ENCODE assay signal across 23 cellular contexts in the genomic region with DNA sequence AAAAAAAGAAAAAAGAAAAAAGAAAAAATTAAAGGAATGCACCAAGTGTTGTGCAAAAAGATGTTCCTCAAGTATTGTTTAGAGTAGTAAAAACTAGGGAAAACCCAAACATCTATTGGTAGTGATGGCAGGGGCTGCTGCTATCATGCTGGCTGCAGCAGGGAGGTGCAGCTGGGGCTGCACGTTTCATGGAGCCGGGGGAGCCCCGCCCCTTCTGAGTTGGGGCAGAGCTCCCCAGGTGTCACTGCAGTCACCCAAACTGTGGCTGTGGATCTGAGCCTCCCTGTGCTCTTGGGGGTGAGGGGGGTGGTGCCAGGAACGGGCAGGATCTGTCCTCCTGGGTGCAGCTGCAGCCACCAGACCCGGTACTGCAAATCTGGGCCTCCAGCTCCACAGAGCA. TPM values are rescaled to one million over a fixed set of nuclear protein-coding genes. Genes with fewer than 3 reads are reported as not detected.
DNase-seq lines count a peak whose midpoint lies in the region; ATAC-seq and TF ChIP-seq lines count a peak whose summit lies in the region.
"Had no signal": no experiment of that assay in that cellular context is flagged by ENCODE, and none has a peak within 500 bp of the region (broad histone marks: within the 10 kb centered on the region; RNA-seq: fewer than 3 reads in every experiment).

No MANE protein-coding gene starts in this region.

- no peak for TF ChIP-seq CTCF in IMR-90 (conservative IDR thresholded peaks at IDR 0.05; ENCODE audit: low read depth, low read length)
- TF ChIP-seq CTCF in dorsolateral prefrontal cortex (IDR thresholded peaks at IDR 0.05 in 54 of 56, conservative IDR thresholded peaks at IDR 0.05 in 2 of 56; ENCODE audit: low read depth in 1 of 56, partially characterized antibody in 56 of 56): no peak

- no peak overlapping the region for H2BK12ac ChIP-seq in neuronal stem cell (ENCODE audit: low read length)

- H3K9ac ChIP-seq in IMR-90 (ENCODE audit: low read depth, low read length) (no peak overlapping the region), neuronal stem cell (ENCODE audit: low read depth, low read length, poor library complexity) (no peak overlapping the region)

- TF ChIP-seq POLR2A in IMR-90 (IDR thresholded peaks at IDR 0.05; ENCODE audit: low read depth, low read length): no peak

- H3K4me3 ChIP-seq in IMR-90 (ENCODE audit: insufficient read depth, low read depth, low read length) (no peak overlapping the region), dorsolateral prefrontal cortex (no peak overlapping the region), neuronal stem cell (ENCODE audit: low read length in 2 of 2) (no peak overlapping the region)
- H3K4me3 ChIP-seq: HAP-1 had no signal

- H3K14ac ChIP-seq in IMR-90 (replicated peaks; ENCODE audit: low read depth, low read length): no peak overlapping the region
- H3K14ac ChIP-seq in neuronal stem cell (ENCODE audit: low read length): no peak overlapping the region

- intact Hi-C loops in IMR-90 (cut with micrococcal nuclease) (loop anchor here (2.0 kb wide), 1 partner anchor 160 kb away; a partner anchor contains a TSS), dorsolateral prefrontal cortex (cut with DNase I) (loop anchor here (5.0 to 10.0 kb wide), 3 partner anchors 33 to 277 kb away; a partner anchor contains a TSS)

- H4K20me1 ChIP-seq in IMR-90 (ENCODE audit: insufficient read depth, low read length): no peaks in the 10 kb centered on the region; the same call in 1 of the 2 replicates

- no peak overlapping the region for H2BK20ac ChIP-seq in IMR-90 (ENCODE audit: low read depth, low read length)

- H3K4me2 ChIP-seq in IMR-90 (ENCODE audit: low read depth, low read length) (no peak overlapping the region), neuronal stem cell (ENCODE audit: insufficient read depth, low read length, poor library complexity, severe bottlenecking) (no peak overlapping the region)

- H3K27me3 ChIP-seq in IMR-90 (ENCODE audit: control insufficient read depth, insufficient read depth, low read length) (peaks cover 11% of the 10 kb centered on the region), dorsolateral prefrontal cortex (peaks cover 0 to 3% (median 0%) of the 10 kb centered on the region in 45 donors), neuronal stem cell (ENCODE audit: control insufficient read depth in 3 of 3, insufficient read depth in 3 of 3, low read depth in 1 of 3, low read length in 3 of 3) (peaks cover 0 to 2% (median 0%) of the 10 kb centered on the region in 3 experiments)

- H3K36me3 ChIP-seq in IMR-90 (ENCODE audit: control insufficient read depth, insufficient read depth, low read length) (no peaks in the 10 kb centered on the region), neuronal stem cell (replicated peaks in 1 of 2; ENCODE audit: control insufficient read depth in 2 of 2, insufficient read depth in 2 of 2, low read length in 2 of 2) (no peaks in the 10 kb centered on the region)
- H3K36me3 ChIP-seq: HAP-1 had no signal

- H2AK5ac ChIP-seq in IMR-90 (ENCODE audit: low read depth, low read length) (no peak overlapping the region), neuronal stem cell (ENCODE audit: low read depth, low read length) (no peak overlapping the region)

- H3K18ac ChIP-seq in IMR-90 (ENCODE audit: low read depth, low read length) (no peak overlapping the region), neuronal stem cell (ENCODE audit: low read length) (no peak overlapping the region)

- H2BK15ac ChIP-seq in IMR-90 (ENCODE audit: low read depth, low read length) (no peak overlapping the region), neuronal stem cell (ENCODE audit: low read length) (peak overlapping the region; percentile 49)

- H4K8ac ChIP-seq in IMR-90 (ENCODE audit: low read depth in 2 of 2, low read length in 2 of 2) (no peak overlapping the region), neuronal stem cell (ENCODE audit: low read depth, low read length) (no peak overlapping the region)

- H3K4ac ChIP-seq in IMR-90 (ENCODE audit: low read depth, low read length) (no peak overlapping the region), neuronal stem cell (ENCODE audit: low read length) (no peak overlapping the region)

- POLR2A ChIA-PET in IMR-90 (lab: Charles Lee; ENCODE audit: unreplicated experiment): no interaction called here

- H3K56ac ChIP-seq in IMR-90 (ENCODE audit: extremely low read depth, insufficient read depth, low read length): no peak overlapping the region

- 0 out of 2 replicates have a peak, but pooled peaks cover 4% of the 10 kb centered on the region for H3K9me1 ChIP-seq in IMR-90 (ENCODE audit: insufficient read depth, low read length)

- H3K79me1 ChIP-seq in IMR-90 (ENCODE audit: low read depth in 1 of 2, low read length in 2 of 2) (no peaks in the 10 kb centered on the region), neuronal stem cell (ENCODE audit: low read depth, low read length) (no peaks in the 10 kb centered on the region)

- in situ Hi-C loops in IMR-90 (cut with MboI; ENCODE audit: low sequenced_read_pairs): loop anchor here (5.0 kb wide), 1 partner anchor 282 kb away; no protein-coding TSS in a partner anchor

- no TSS peak for BruUV-seq in IMR-90 (replicated peaks; lab: Mats Ljungman, UMichigan)

- no peak overlapping the region for H2AK9ac ChIP-seq in IMR-90 (replicated peaks; ENCODE audit: low read depth, low read length, poor library complexity)

- dilution Hi-C loops in IMR-90 (cut with HindIII; ENCODE audit: low sequenced_read_pairs, unreplicated experiment): no loop called here

- no peak overlapping the region for H3K27ac ChIP-seq in IMR-90 (ENCODE audit: insufficient read depth, low read length)
- H3K27ac ChIP-seq in angular gyrus (ENCODE audit: low read depth, low read length): peak overlapping the region; percentile 65
- peak overlapping the region in 57 of 59 donors; percentile 45 to 100 (median 82) for H3K27ac ChIP-seq in dorsolateral prefrontal cortex
- no peak overlapping the region for H3K27ac ChIP-seq in neuronal stem cell (replicated peaks; ENCODE audit: low read length)
- H3K27ac ChIP-seq: HL-60 had no signal

- ATAC-seq in IMR-90 (ENCODE audit: low read depth) (no peak), GM18858 (IDR thresholded peaks at IDR 0.05; ENCODE audit: unreplicated experiment) (no peak), GM18498 (IDR thresholded peaks at IDR 0.05; ENCODE audit: unreplicated experiment) (no peak), GM21381 (IDR thresholded peaks at IDR 0.05; ENCODE audit: unreplicated experiment) (no peak)

- DNase-seq in IMR-90: no peak
- DNase-seq in dorsolateral prefrontal cortex: no peak
- no peak for DNase-seq in neuronal stem cell (ENCODE audit: low spot score)
- DNase-seq in NOMO-1 treated with DMSO at 0.1 percent for 48 hours (lab: John Stamatoyannopoulos, UW; ENCODE audit: unreplicated experiment): no peak
- DNase-seq: CD4-positive, CD25-positive, alpha-beta regulatory T cell; CD8-positive, alpha-beta memory T cell; COR-L47; DMS 273 treated with DMSO at 0.1 percent for 48 hours; DMS53; DND-41; EL; KBM-7 had no signal

- H3K4me1 ChIP-seq in IMR-90 (ENCODE audit: control insufficient read depth, insufficient read depth, low read length) (no peaks in the 10 kb centered on the region), neuronal stem cell (ENCODE audit: control insufficient read depth in 2 of 2, insufficient read depth in 1 of 2, low read depth in 1 of 2, low read length in 2 of 2) (peaks cover 0 to 2% of the 10 kb centered on the region in 2 donors)
- H3K4me1 ChIP-seq: HAP-1 had no signal

- H2BK120ac ChIP-seq in IMR-90 (ENCODE audit: low read depth, low read length) (no peak overlapping the region), neuronal stem cell (ENCODE audit: low read depth, low read length) (no peak overlapping the region)

- H2BK5ac ChIP-seq in IMR-90 (ENCODE audit: low read depth, low read length, poor library complexity, severe bottlenecking) (no peak overlapping the region), neuronal stem cell (ENCODE audit: low read length) (no peak overlapping the region)

- H4K91ac ChIP-seq in IMR-90 (ENCODE audit: insufficient read depth, low read depth, low read length): no peak overlapping the region
- no peak overlapping the region for H4K91ac ChIP-seq in neuronal stem cell (ENCODE audit: low read depth, low read length, poor library complexity)

- no peak overlapping the region for H4K5ac ChIP-seq in IMR-90 (ENCODE audit: low read depth, low read length)

- TF ChIP-seq RAD21 in IMR-90 (IDR thresholded peaks at IDR 0.05; ENCODE audit: low read length): no peak

- WGBS in IMR-90 (ENCODE audit: extremely low coverage in 2 of 2, insufficient read length in 1 of 2), 2 experiments: 100% methylated on average over 1 of the region's 5 CpGs; no CpG with 5 or more reads in 1 of the 2 experiments
- WGBS in neuronal stem cell (ENCODE audit: extremely low coverage in 2 of 2, insufficient read length in 2 of 2, insufficient replicate concordance in 1 of 2), 2 donors: no CpG with 5 or more reads among the region's 5 CpGs

- CTCF ChIA-PET in IMR-90 (lab: Yijun Ruan, JAX): interaction anchor here (0.8 to 1.4 kb wide), 3 partner anchors 85 to 278 kb away, joined by 3 to 4 read pairs (median 3); no protein-coding TSS in a partner anchor

- H3K23ac ChIP-seq in IMR-90 (ENCODE audit: low read depth, low read length): no peak overlapping the region
- peak overlapping the region; percentile 31 for H3K23ac ChIP-seq in neuronal stem cell (ENCODE audit: low read depth, low read length, poor library complexity)

- no peaks in the 10 kb centered on the region for H3K9me3 ChIP-seq in IMR-90 (ENCODE audit: control insufficient read depth, insufficient read depth, low read length)
- H3K9me3 ChIP-seq in neuronal stem cell (replicated peaks in 1 of 2; ENCODE audit: control insufficient read depth in 2 of 2, insufficient read depth in 1 of 2, low read depth in 1 of 2, low read length in 2 of 2): no peaks in the 10 kb centered on the region
- H3K9me3 ChIP-seq: HAP-1 had no signal

- peak overlapping the region; percentile 41 for H2AFZ ChIP-seq in IMR-90 (replicated peaks; ENCODE audit: low read length, poor library complexity)
- no peak overlapping the region for H2AFZ ChIP-seq in neuronal stem cell (ENCODE audit: low read length)

RNA-seq across cellular contexts. Expression of a gene that starts 11.5 kb away (rescaled TPM):
- 69.5 and 74.4 TPM in 2 replicates for total RNA-seq in IMR-90 (2012; rRNA removed)
- polyA plus RNA-seq in IMR-90 (2012; rRNA removed): 104 and 177 TPM in 2 replicates
- polyA plus RNA-seq in IMR-90 (2012; cell fraction: cytosol; rRNA removed): 94.4 and 130 TPM in 2 replicates
- 22.1 and 43.9 TPM in 2 replicates for polyA plus RNA-seq in IMR-90 (2012; cell fraction: nucleus; rRNA removed; ENCODE audit: low replicate concordance)
- 10 to 100 TPM; 22.0 to 70.5 (median 39.8) TPM for total RNA-seq in dorsolateral prefrontal cortex
- polyA plus RNA-seq in neuronal stem cell (2013, experiment 1 of 2): 344 TPM
- polyA plus RNA-seq in neuronal stem cell (2013, experiment 2 of 2): 342 TPM

RNA-seq across cellular contexts. Expression of a gene that starts 24.0 kb away (rescaled TPM):
- not detected in 2 replicates for total RNA-seq in IMR-90 (2012; rRNA removed)
- 0.03 TPM in 1 of 2 replicates, not detected in the other for polyA plus RNA-seq in IMR-90 (2012; rRNA removed)
- 0.01 and 0.02 TPM in 2 replicates for polyA plus RNA-seq in IMR-90 (2012; cell fraction: cytosol; rRNA removed)
- polyA plus RNA-seq in IMR-90 (2012; cell fraction: nucleus; rRNA removed; ENCODE audit: low replicate concordance): 0.01 and 0.03 TPM in 2 replicates
- 10 to 100 TPM; 24.3 to 47.1 (median 34.5) TPM for total RNA-seq in dorsolateral prefrontal cortex
- 0.33 TPM for polyA plus RNA-seq in neuronal stem cell (2013, experiment 1 of 2)
- 0.30 TPM for polyA plus RNA-seq in neuronal stem cell (2013, experiment 2 of 2)
- total RNA-seq: A172; B cell; CD4-positive, CD25-positive, alpha-beta regulatory T cell; CD8-positive, alpha-beta memory T cell; G401; H4; HT1080 had no signal
- polyA plus RNA-seq: CD4-positive, CD25-positive, alpha-beta regulatory T cell; CD8-positive, alpha-beta memory T cell had no signal

RNA-seq across cellular contexts. Expression of a gene that starts 33.4 kb away (rescaled TPM):
- total RNA-seq in IMR-90 (2012; rRNA removed) (386 and 998 TPM in 2 replicates), dorsolateral prefrontal cortex (100 to 1,000 TPM; 315 to 923 (median 541) TPM)
- polyA plus RNA-seq in IMR-90 (2012; rRNA removed): 1,428 and 1,693 TPM in 2 replicates
- polyA plus RNA-seq in IMR-90 (2012; cell fraction: cytosol; rRNA removed): 2,443 and 3,636 TPM in 2 replicates
- polyA plus RNA-seq in IMR-90 (2012; cell fraction: nucleus; rRNA removed; ENCODE audit: low replicate concordance): 1,567 and 1,909 TPM in 2 replicates
- 2,729 TPM for polyA plus RNA-seq in neuronal stem cell (2013, experiment 1 of 2)
- polyA plus RNA-seq in neuronal stem cell (2013, experiment 2 of 2): 2,534 TPM

RNA-seq across cellular contexts. Expression of a gene that starts 35.0 kb away (rescaled TPM):
- total RNA-seq in IMR-90 (2012; rRNA removed): not detected in 2 replicates
- not detected in 2 replicates for polyA plus RNA-seq in IMR-90 (2012; rRNA removed)
- polyA plus RNA-seq in IMR-90 (2012; cell fraction: cytosol; rRNA removed): 0.15 and 0.30 TPM in 2 replicates
- polyA plus RNA-seq in IMR-90 (2012; cell fraction: nucleus; rRNA removed; ENCODE audit: low replicate concordance): 0.30 TPM in 1 of 2 replicates, not detected in the other
- total RNA-seq in dorsolateral prefrontal cortex: 1 to 10 TPM in 72 of 120 experiments, under 1 TPM in 39, not detected in 9; 0.39 to 3.3 (median 1.2) TPM
- polyA plus RNA-seq in neuronal stem cell (2013, experiment 1 of 2): 0.14 TPM
- polyA plus RNA-seq in neuronal stem cell (2013, experiment 2 of 2): 0.14 TPM
- total RNA-seq: A172, G401, H4 had no signal

RNA-seq across cellular contexts. Expression of a gene that starts 42.4 kb away (rescaled TPM):
- 46.7 and 56.1 TPM in 2 replicates for total RNA-seq in IMR-90 (2012; rRNA removed)
- polyA plus RNA-seq in IMR-90 (2012; rRNA removed): 82.1 and 119 TPM in 2 replicates
- 50.5 and 139 TPM in 2 replicates for polyA plus RNA-seq in IMR-90 (2012; cell fraction: cytosol; rRNA removed)
- 29.9 and 88.9 TPM in 2 replicates for polyA plus RNA-seq in IMR-90 (2012; cell fraction: nucleus; rRNA removed; ENCODE audit: low replicate concordance)
- total RNA-seq in dorsolateral prefrontal cortex: 10 to 100 TPM; 25.1 to 48.5 (median 36.7) TPM
- polyA plus RNA-seq in neuronal stem cell (2013, experiment 1 of 2): 26.8 TPM
- polyA plus RNA-seq in neuronal stem cell (2013, experiment 2 of 2): 26.2 TPM

Comparison
In these comparisons a context has a peak if more than half of its experiments do, and no peak if none do; other contexts are left out.
1. H3K27ac ChIP-seq: peak in angular gyrus (single experiment) and dorsolateral prefrontal cortex (57 of 59); none in IMR-90 (single experiment) and neuronal stem cell (single experiment).
2. RNA of a gene that starts 24.0 kb away (total RNA-seq): 24.3 to 47.1 TPM in dorsolateral prefrontal cortex; not detected in IMR-90; every median in the first group is over 10 times any median in the second.